32 cellular contexts compared by ENCODE assay signal in the genomic region with DNA sequence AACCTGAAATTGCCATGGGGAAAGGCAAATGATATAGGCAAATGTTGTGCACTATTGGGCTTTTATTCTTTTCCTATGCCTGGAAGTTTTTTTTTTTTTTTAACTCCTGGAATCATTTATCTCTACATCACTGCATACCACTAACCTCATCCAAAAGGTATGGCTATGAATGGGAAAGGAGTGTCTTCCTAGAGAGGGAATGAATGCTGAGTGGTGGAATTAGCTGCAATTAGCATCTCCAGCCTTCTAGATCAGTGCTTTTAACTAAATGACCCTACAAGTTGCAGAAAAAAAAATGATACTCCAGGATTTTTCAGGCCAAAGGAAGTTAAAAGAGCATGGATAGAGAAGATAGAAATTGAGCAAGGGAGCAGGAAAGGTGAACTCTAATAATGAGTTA.
"Had no signal": no experiment of that assay in that cellular context is flagged by ENCODE, and none has a peak within 500 bp of the region (broad histone marks: within the 10 kb centered on the region; RNA-seq: fewer than 3 reads in every experiment).

No MANE protein-coding gene starts in this region.

- H3K4me1 Mint-ChIP-seq: activated CD4-positive, alpha-beta memory T cell treated with anti-CD3 and anti-CD28 coated beads, Interleukin-2, amount 10 ng/mL, durations not matched to agents 7 days and 5 days; activated CD4-positive, alpha-beta T cell treated with anti-CD3 and anti-CD28 coated beads, Interleukin-2, amount 10 ng/mL, durations not matched to agents 7 days and 5 days; activated naive CD4-positive, alpha-beta T cell treated with anti-CD3 and anti-CD28 coated beads, Interleukin-2, amount 10 ng/mL, durations not matched to agents 7 days and 5 days; activated naive CD8-positive, alpha-beta T cell treated with anti-CD3 and anti-CD28 coated beads, Interleukin-2, amount 10 ng/mL, durations not matched to agents 7 days and 5 days; T-helper 17 cell had no signal

- H3K27me3 Mint-ChIP-seq: activated CD4-positive, alpha-beta memory T cell treated with anti-CD3 and anti-CD28 coated beads, Interleukin-2, amount 10 ng/mL, durations not matched to agents 7 days and 5 days; activated CD4-positive, alpha-beta T cell treated with anti-CD3 and anti-CD28 coated beads, Interleukin-2, amount 10 ng/mL, durations not matched to agents 7 days and 5 days; activated naive CD4-positive, alpha-beta T cell treated with anti-CD3 and anti-CD28 coated beads, Interleukin-2, amount 10 ng/mL, durations not matched to agents 7 days and 5 days; activated naive CD8-positive, alpha-beta T cell treated with anti-CD3 and anti-CD28 coated beads, Interleukin-2, amount 10 ng/mL, durations not matched to agents 7 days and 5 days; activated T-cell treated with anti-CD3 and anti-CD28 coated beads, Interleukin-2, amount 50 U/mL, for 24 hours; brain; T-helper 17 cell had no signal

- H3K36me3 ChIP-seq: ascending aorta, breast epithelium, cardiac muscle cell, colonic mucosa, esophagus muscularis mucosa, gastrocnemius medialis, heart left ventricle had no signal

- DNase-seq: activated CD4-positive, alpha-beta memory T cell treated with anti-CD3 and anti-CD28 coated beads, Interleukin-2, amount 10 ng/mL, durations not matched to agents 7 days and 5 days; activated CD4-positive, alpha-beta T cell treated with anti-CD3 and anti-CD28 coated beads for 1 hour; activated CD4-positive, alpha-beta T cell treated with anti-CD3 and anti-CD28 coated beads for 4 hours; activated CD4-positive, alpha-beta T cell treated with anti-CD3 and anti-CD28 coated beads, Interleukin-2, amount 10 ng/mL, durations not matched to agents 7 days and 5 days; activated CD4-positive, alpha-beta T cell treated with anti-CD3 and anti-CD28 coated beads, Interleukin-2, amount 50 U/mL, for 4 hours; activated CD8-positive, alpha-beta memory T cell treated with anti-CD3 and anti-CD28 coated beads, Interleukin-2, amount 50 U/mL, for 48 hours; activated gamma-delta T cell; activated naive CD4-positive, alpha-beta T cell; activated naive CD4-positive, alpha-beta T cell treated with anti-CD3 and anti-CD28 coated beads, Interleukin-2, amount 10 ng/mL, durations not matched to agents 7 days and 5 days; activated naive CD8-positive, alpha-beta T cell treated with anti-CD3 and anti-CD28 coated beads, Interleukin-2, amount 10 ng/mL, durations not matched to agents 7 days and 5 days; activated T-cell treated with anti-CD3 and anti-CD28 coated beads for 4 hours; activated T-cell treated with anti-CD3 and anti-CD28 coated beads, Interleukin-2, amount 50 U/mL, for 24 hours; activated T-cell treated with anti-CD3 and anti-CD28 coated beads, Interleukin-2, amount 50 U/mL, for 72 hours; central memory CD4-positive, alpha-beta T cell; cerebellar nuclear complex; colonic mucosa; effector CD8-positive, alpha-beta T cell; erythroblast; foreskin keratinocyte; gastrocnemius medialis; glutamatergic neuron; heart left ventricle; T-helper 1 cell; T-helper 17 cell; T1000 had no signal

- H3K9me3 Mint-ChIP-seq: activated CD4-positive, alpha-beta T cell treated with anti-CD3 and anti-CD28 coated beads, Interleukin-2, amount 10 ng/mL, durations not matched to agents 7 days and 5 days had no signal

- ATAC-seq: activated naive CD4-positive, alpha-beta T cell treated with anti-CD3 and anti-CD28 coated beads, Interleukin-2, amount 50 U/mL, for 72 hours; activated T-cell treated with anti-CD3 and anti-CD28 coated beads, Interleukin-2, amount 50 U/mL, for 72 hours; foreskin keratinocyte; gastrocnemius medialis; heart left ventricle; T-helper 17 cell had no signal

- H3K27me3 ChIP-seq: ascending aorta, breast epithelium, colonic mucosa, esophagus muscularis mucosa, foreskin keratinocyte, gastrocnemius medialis, heart left ventricle had no signal

- H3K4me3 ChIP-seq: ascending aorta, breast epithelium, cardiac muscle cell, colonic mucosa, esophagus muscularis mucosa, gastrocnemius medialis, heart left ventricle had no signal

- H3K9me3 ChIP-seq: ascending aorta, breast epithelium, colonic mucosa, esophagus muscularis mucosa, gastrocnemius medialis had no signal

- H3K27ac Mint-ChIP-seq: activated CD4-positive, alpha-beta memory T cell treated with anti-CD3 and anti-CD28 coated beads, Interleukin-2, amount 10 ng/mL, durations not matched to agents 7 days and 5 days; activated CD4-positive, alpha-beta T cell treated with anti-CD3 and anti-CD28 coated beads, Interleukin-2, amount 10 ng/mL, durations not matched to agents 7 days and 5 days; activated naive CD4-positive, alpha-beta T cell treated with anti-CD3 and anti-CD28 coated beads, Interleukin-2, amount 10 ng/mL, durations not matched to agents 7 days and 5 days; activated naive CD4-positive, alpha-beta T cell treated with anti-CD3 and anti-CD28 coated beads, Interleukin-2, amount 50 U/mL, for 72 hours; activated naive CD8-positive, alpha-beta T cell treated with anti-CD3 and anti-CD28 coated beads, Interleukin-2, amount 10 ng/mL, durations not matched to agents 7 days and 5 days; activated T-cell treated with anti-CD3 and anti-CD28 coated beads, Interleukin-2, amount 50 U/mL, for 24 hours; activated T-cell treated with anti-CD3 and anti-CD28 coated beads, Interleukin-2, amount 50 U/mL, for 72 hours; T-helper 17 cell; T-helper 2 cell treated with Interferon-gamma antibody and Interleukin-4, amounts not matched to agents 5 μg/mL and 100 μg/mL, for 36 hours had no signal

- H3K4me3 Mint-ChIP-seq: activated CD4-positive, alpha-beta memory T cell treated with anti-CD3 and anti-CD28 coated beads, Interleukin-2, amount 10 ng/mL, durations not matched to agents 7 days and 5 days; activated CD4-positive, alpha-beta T cell treated with anti-CD3 and anti-CD28 coated beads, Interleukin-2, amount 10 ng/mL, durations not matched to agents 7 days and 5 days; activated naive CD4-positive, alpha-beta T cell treated with anti-CD3 and anti-CD28 coated beads, Interleukin-2, amount 10 ng/mL, durations not matched to agents 7 days and 5 days; activated naive CD8-positive, alpha-beta T cell treated with anti-CD3 and anti-CD28 coated beads, Interleukin-2, amount 10 ng/mL, durations not matched to agents 7 days and 5 days; activated T-cell treated with anti-CD3 and anti-CD28 coated beads, Interleukin-2, amount 50 U/mL, for 24 hours; activated T-cell treated with anti-CD3 and anti-CD28 coated beads, Interleukin-2, amount 50 U/mL, for 72 hours; brain; T-helper 17 cell; T-helper 2 cell treated with Interferon-gamma antibody and Interleukin-4, amounts not matched to agents 5 μg/mL and 100 μg/mL, for 36 hours had no signal

- H3K36me3 Mint-ChIP-seq: activated naive CD4-positive, alpha-beta T cell treated with anti-CD3 and anti-CD28 coated beads, Interleukin-2, amount 10 ng/mL, durations not matched to agents 7 days and 5 days; activated naive CD4-positive, alpha-beta T cell treated with anti-CD3 and anti-CD28 coated beads, Interleukin-2, amount 50 U/mL, for 72 hours; activated naive CD8-positive, alpha-beta T cell treated with anti-CD3 and anti-CD28 coated beads, Interleukin-2, amount 10 ng/mL, durations not matched to agents 7 days and 5 days; brain had no signal

- H3K4me1 ChIP-seq: ascending aorta, breast epithelium, colonic mucosa, esophagus muscularis mucosa, foreskin keratinocyte, gastrocnemius medialis, heart left ventricle had no signal
